9 cellular contexts compared by ENCODE assay signal in the genomic region with DNA sequence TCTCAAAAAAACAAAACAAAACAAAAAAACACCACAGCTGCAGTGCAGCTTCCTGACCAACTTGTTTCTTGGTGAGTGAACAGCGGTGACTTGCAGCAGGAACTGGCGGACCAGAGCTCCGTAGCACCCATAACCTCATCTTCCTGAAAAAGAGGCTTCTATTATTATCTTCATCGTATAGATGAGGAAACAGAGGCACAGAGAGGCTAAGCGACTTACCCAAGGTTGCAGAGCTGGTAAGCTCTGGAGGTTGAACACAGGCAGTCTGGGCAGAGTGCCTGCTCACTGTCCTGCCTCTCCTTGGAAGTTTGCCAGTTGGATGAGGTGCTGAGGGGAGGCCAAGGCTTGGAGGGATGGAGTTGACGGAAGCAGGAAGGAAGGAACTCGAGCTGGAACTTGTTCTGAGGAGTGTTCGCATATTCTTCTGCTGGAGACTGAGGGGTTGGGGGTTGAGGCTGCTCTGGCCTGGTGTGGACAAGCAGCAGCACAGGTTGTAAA. TPM values are rescaled to one million over a fixed set of nuclear protein-coding genes. Genes with fewer than 3 reads are reported as not detected.
A peak's percentile ranks its signal among the peaks of the same experiment; 100 is the strongest.
DNase-seq lines count a peak whose midpoint lies in the region; ATAC-seq and TF ChIP-seq lines count a peak whose summit lies in the region.
"Had no signal": no experiment of that assay in that cellular context is flagged by ENCODE, and none has a peak within 500 bp of the region (broad histone marks: within the 10 kb centered on the region; RNA-seq: fewer than 3 reads in every experiment).

No MANE protein-coding gene starts in this region.

- ATAC-seq in RWPE2 (ENCODE audit: low read depth) (peak; percentile 91), HG03039 (IDR thresholded peaks at IDR 0.05; ENCODE audit: unreplicated experiment) (no peak), aorta (ENCODE audit: low FRiP score) (no peak)

- WGBS in aorta, 2 donors = 69 to 71% methylated on average over 8 of the region's 8 CpGs

- H3K9me3 ChIP-seq in BE2C (no peaks in the 10 kb centered on the region), RWPE2 (ENCODE audit: severe bottlenecking) (no peaks in the 10 kb centered on the region), aorta (ENCODE audit: control insufficient read depth, low read length) (no peaks in the 10 kb centered on the region)

- no peak for TF ChIP-seq CTCF in BE2C (IDR thresholded peaks at IDR 0.05; ENCODE audit: low read depth, low read length)
- no peak for TF ChIP-seq CTCF in HFF-Myc (IDR thresholded peaks at IDR 0.05; ENCODE audit: low read depth, low read length, missing control alignments)
- no peak for TF ChIP-seq CTCF in RWPE2 (IDR thresholded peaks at IDR 0.05; ENCODE audit: poor library complexity, severe bottlenecking)
- no peak for TF ChIP-seq CTCF in foreskin fibroblast (IDR thresholded peaks at IDR 0.05; ENCODE audit: low read depth, low read length)

- H3K4me3 ChIP-seq in BE2C (ENCODE audit: low read depth, low read length) = no peak overlapping the region
- H3K4me3 ChIP-seq in HFF-Myc (replicated peaks; ENCODE audit: low read depth, low read length) = no peak overlapping the region
- H3K4me3 ChIP-seq in RWPE2 (ENCODE audit: severe bottlenecking) = no peak overlapping the region
- no peak overlapping the region for H3K4me3 ChIP-seq in foreskin fibroblast (ENCODE audit: low read depth in 1 of 2, low read length in 2 of 2)
- H3K4me3 ChIP-seq in aorta (ENCODE audit: low read length in 2 of 2) = no peak overlapping the region

- H3K27ac ChIP-seq in RWPE2 (ENCODE audit: poor library complexity, severe bottlenecking) = peak overlapping the region; percentile 77
- H3K27ac ChIP-seq in aorta (ENCODE audit: low read depth in 1 of 2, low read length in 2 of 2) = no peak overlapping the region

- H3K36me3 ChIP-seq in BE2C (no peaks in the 10 kb centered on the region), RWPE2 (ENCODE audit: low read depth) (no peaks in the 10 kb centered on the region), aorta (ENCODE audit: control insufficient read depth in 1 of 2, insufficient read depth in 2 of 2, low read length in 1 of 2) (no peaks in the 10 kb centered on the region)

- peak; percentile 61 for DNase-seq in BE2C
- DNase-seq in HFF-Myc (ENCODE audit: extremely low read depth, low read depth) = peak; percentile 33
- DNase-seq in RWPE2 (ENCODE audit: low spot score) = peak; percentile 90
- DNase-seq in foreskin fibroblast = peak; percentile 21 to 51
- no peak for DNase-seq in stimulated activated naive CD4-positive, alpha-beta T cell treated with Interleukin-2 at 50 U/mL for 16 hours (lab: John Stamatoyannopoulos, UW)
- no peak for DNase-seq in RPMI8226
- DNase-seq in aorta = no peak
- DNase-seq: NCI-H1417 treated with DMSO at 0.1 percent for 48 hours had no signal

- H3K4me1 ChIP-seq in BE2C (no peaks in the 10 kb centered on the region), RWPE2 (ENCODE audit: insufficient read depth, poor library complexity, severe bottlenecking) (peaks cover 17% of the 10 kb centered on the region), aorta (ENCODE audit: control insufficient read depth in 1 of 2, insufficient read depth in 2 of 2, low read length in 2 of 2) (no peaks in the 10 kb centered on the region)

- H3K27me3 ChIP-seq in BE2C (no peaks in the 10 kb centered on the region), RWPE2 (ENCODE audit: insufficient read depth, poor library complexity, severe bottlenecking) (no peaks in the 10 kb centered on the region), aorta (ENCODE audit: control insufficient read depth in 1 of 2, insufficient read depth in 2 of 2, low read length in 1 of 2) (no peaks in the 10 kb centered on the region)

- intact Hi-C loops in aorta (cut with DNase I) = no loop called here

RNA-seq across cellular contexts. Expression of a gene that starts 47.9 kb away (rescaled TPM):
- polyA plus RNA-seq in BE2C (2012; ENCODE audit: insufficient read depth, insufficient read length, low read depth) = 60.2 TPM
- 10 to 100 TPM; 11.5 to 13.9 TPM for total RNA-seq in aorta
- polyA plus RNA-seq in aorta = 10 to 100 TPM; 15.8 to 34.1 TPM

Comparison
In these comparisons a context has a peak if more than half of its experiments do, and no peak if none do; other contexts are left out.
1. DNase-seq: peak in BE2C (single experiment), HFF-Myc (single experiment), RWPE2 (single experiment) and foreskin fibroblast (2 of 2); none in stimulated activated naive CD4-positive, alpha-beta T cell treated with Interleukin-2 at 50 U/mL for 16 hours (single experiment), RPMI8226 (single experiment) and aorta (0 of 2).